ENCODE assay signal across 8 cellular contexts in genomic region chr1:244865028-244865371, GRCh38. TPM values are rescaled to one million over a fixed set of nuclear protein-coding genes. Genes with fewer than 3 reads are reported as not detected.
DNase-seq lines count a peak whose midpoint lies in the region; ATAC-seq lines count a peak whose summit lies in the region.

No MANE protein-coding gene starts in this region.

- H3K27me3 Mint-ChIP-seq in immature natural killer cell (ENCODE audit: low read depth in 3 of 3): peaks cover 30 to 40% (median 40%) of the 10 kb centered on the region in 3 donors

- no peak for ATAC-seq in HG02981 (IDR thresholded peaks at IDR 0.05; ENCODE audit: unreplicated experiment)

- H3K36me3 Mint-ChIP-seq in immature natural killer cell: peaks cover 7 to 13% (median 13%) of the 10 kb centered on the region in 3 donors

- H3K27ac Mint-ChIP-seq in immature natural killer cell: peak overlapping the region; percentile 95 to 98 (median 98)

- H3K9me3 Mint-ChIP-seq in immature natural killer cell: no peaks in the 10 kb centered on the region

- DNase-seq in DMS 273 (lab: John Stamatoyannopoulos, UW; ENCODE audit: unreplicated experiment): peak; percentile 76
- no peak for DNase-seq in DMS 273 treated with DMSO at 0.1 percent for 48 hours (lab: John Stamatoyannopoulos, UW)
- DNase-seq in OCI-M1 (lab: John Stamatoyannopoulos, UW): peak; percentile 92
- peak; percentile 30 for DNase-seq in amniotic epithelial cell (ENCODE audit: low read depth)
- DNase-seq in immature natural killer cell: no peak
- DNase-seq in stimulated activated CD4-positive, alpha-beta T cell treated with anti-CD3 and anti-CD28 coated beads, Interleukin-2, amount 100 ng/mL, for 24 hours: peak; percentile 49 to 50
- DNase-seq in NCI-H2107 treated with DMSO at 0.1 percent for 48 hours (lab: John Stamatoyannopoulos, UW; ENCODE audit: unreplicated experiment): no peak

- peak overlapping the region; percentile 92 to 95 (median 92) for H3K4me3 Mint-ChIP-seq in immature natural killer cell

- H3K4me1 Mint-ChIP-seq in immature natural killer cell: peaks cover 56 to 67% of the 10 kb centered on the region in 2 donors

RNA-seq across cellular contexts. Expression of gene HNRNPU, which starts 0.7 kb away (rescaled TPM):
- polyA plus RNA-seq in immature natural killer cell: 100 to 1,000 TPM; 110 to 398 (median 137) TPM

RNA-seq across cellular contexts. Expression of gene COX20, which starts 29.5 kb away (rescaled TPM):
- polyA plus RNA-seq in immature natural killer cell: 10 to 100 TPM; 41.5 to 57.4 (median 43.8) TPM

Comparison
In these comparisons a context has a peak if more than half of its experiments do, and no peak if none do; other contexts are left out.
1. DNase-seq: peak in DMS 273 (single experiment), OCI-M1 (single experiment), amniotic epithelial cell (single experiment) and stimulated activated CD4-positive, alpha-beta T cell treated with anti-CD3 and anti-CD28 coated beads, Interleukin-2, amount 100 ng/mL, for 24 hours (2 of 2); none in DMS 273 treated with DMSO at 0.1 percent for 48 hours (single experiment), immature natural killer cell (0 of 3) and NCI-H2107 treated with DMSO at 0.1 percent for 48 hours (single experiment).